9 cellular contexts compared by ENCODE assay signal in genomic region chr7:74371381-74372059, GRCh38.
DNase-seq lines count a peak whose midpoint lies in the region; ATAC-seq and TF ChIP-seq lines count a peak whose summit lies in the region.
"Had no signal": no experiment of that assay in that cellular context is flagged by ENCODE, and none has a peak within 500 bp of the region (broad histone marks: within the 10 kb centered on the region; RNA-seq: fewer than 3 reads in every experiment).

No MANE protein-coding gene starts in this region.

- H3K4me3 ChIP-seq in H7 (ENCODE audit: insufficient read depth, low read depth, low read length) (peak overlapping the region; percentile 41), fibroblast of lung (replicated peaks in 1 of 4; ENCODE audit: control extremely low read depth in 1 of 4, insufficient read depth in 1 of 4, low read depth in 3 of 4, low read length in 4 of 4) (no peak overlapping the region), coronary artery (no peak overlapping the region)

- no peak for TF ChIP-seq CTCF in fibroblast of lung (conservative IDR thresholded peaks at IDR 0.05 in 1 of 2, IDR thresholded peaks at IDR 0.05 in 1 of 2; ENCODE audit: low read depth in 1 of 2, low read length in 2 of 2)
- no peak for TF ChIP-seq CTCF in coronary artery (IDR thresholded peaks at IDR 0.05)

- H3K27ac ChIP-seq in fibroblast of lung (ENCODE audit: insufficient read depth, low read length), result no peak overlapping the region
- H3K27ac ChIP-seq in coronary artery, result peak overlapping the region in 1 of 2 donors; percentile 72

- H3K27me3 ChIP-seq in H7 (ENCODE audit: control insufficient read depth, insufficient read depth, low read length) (no peaks in the 10 kb centered on the region), fibroblast of lung (ENCODE audit: control insufficient read depth, insufficient read depth, low read length) (no peaks in the 10 kb centered on the region)

- H3K79me2 ChIP-seq in fibroblast of lung (ENCODE audit: control insufficient read depth, insufficient read depth, low read length), result no peaks in the 10 kb centered on the region

- no peaks in the 10 kb centered on the region for H4K20me1 ChIP-seq in fibroblast of lung (ENCODE audit: control insufficient read depth, extremely low read depth, insufficient read depth, low read length)

- no peak overlapping the region for H3K9ac ChIP-seq in fibroblast of lung (ENCODE audit: insufficient read depth, low read length)

- no peak overlapping the region for H2AFZ ChIP-seq in fibroblast of lung (ENCODE audit: low read length)

- ATAC-seq in sciatic nerve (peak; percentile 16), HG03097 (IDR thresholded peaks at IDR 0.05; ENCODE audit: low FRiP score, unreplicated experiment) (no peak)

- DNase-seq in H7 (peak; percentile 87), NCI-H345 treated with DMSO at 0.1 percent for 48 hours (lab: John Stamatoyannopoulos, UW; ENCODE audit: unreplicated experiment) (peak; percentile 11), fibroblast of lung (ENCODE audit: low read depth in 2 of 2) (peak; percentile 11 to 24), sciatic nerve (ENCODE audit: low spot score) (no peak), SK-N-DZ (ENCODE audit: low spot score) (no peak), coronary artery (ENCODE audit: low spot score) (no peak)
- no peak for DNase-seq in activated naive CD4-positive, alpha-beta T cell treated with Interleukin-2 at 50 U/mL for 16 hours
- DNase-seq: activated naive CD8-positive, alpha-beta T cell treated with anti-CD3 and anti-CD28 coated beads, Interleukin-2, amount 10 ng/mL, durations not matched to agents 7 days and 5 days had no signal

- peaks cover 5% of the 10 kb centered on the region for H3K4me1 ChIP-seq in fibroblast of lung (ENCODE audit: control insufficient read depth, extremely low read depth, insufficient read depth, low read length)

- intact Hi-C loops in sciatic nerve (cut with DNase I), result loop anchor here (5.0 kb wide), 1 partner anchor 79 kb away; no protein-coding TSS in a partner anchor

- H3K9me3 ChIP-seq in fibroblast of lung (ENCODE audit: control insufficient read depth, insufficient read depth, low read depth, low read length), result no peaks in the 10 kb centered on the region

- H3K4me2 ChIP-seq in fibroblast of lung (ENCODE audit: extremely low read depth, insufficient read depth, low read length), result no peak overlapping the region

- H3K36me3 ChIP-seq in H7 (replicated peaks; ENCODE audit: control insufficient read depth, insufficient read depth, low read length), result peaks cover 9% of the 10 kb centered on the region
- peaks cover 12% of the 10 kb centered on the region for H3K36me3 ChIP-seq in fibroblast of lung (ENCODE audit: control insufficient read depth, insufficient read depth, low read length)

Comparison
In these comparisons a context has a peak if more than half of its experiments do, and no peak if none do; other contexts are left out.
1. DNase-seq: peak in H7 (single experiment), NCI-H345 treated with DMSO at 0.1 percent for 48 hours (single experiment) and fibroblast of lung (2 of 2); none in sciatic nerve (single experiment), SK-N-DZ (single experiment), activated naive CD4-positive, alpha-beta T cell treated with Interleukin-2 at 50 U/mL for 16 hours (single experiment) and coronary artery (single experiment).